ENCODE assay signal across 8 cellular contexts in genomic region chr12:123365141-123365917, GRCh38. TPM values are rescaled to one million over a fixed set of nuclear protein-coding genes. Genes with fewer than 3 reads are reported as not detected.
A peak's percentile ranks its signal among the peaks of the same experiment; 100 is the strongest.
DNase-seq lines count a peak whose midpoint lies in the region; ATAC-seq, FAIRE-seq and TF ChIP-seq lines count a peak whose summit lies in the region.

No MANE protein-coding gene starts in this region.

- POLR2A ChIA-PET in activated B cell treated with CpG ODN at 0.5 μM for 24 hours (lab: Charles Lee) = interaction anchor here (0.5 to 4.0 kb wide), 34 partner anchors 9 to 1961 kb away, joined by 3 to 88 read pairs (median 8); partner anchors contain the start of genes DDX55, KMT5A, MPHOSPH9 and MTRFR

- H3K4me1 Mint-ChIP-seq in activated B cell treated with CpG ODN at 0.5 μM for 24 hours = peaks cover 21% of the 10 kb centered on the region

- CTCF ChIA-PET in activated B cell treated with CpG ODN at 0.5 μM for 24 hours (lab: Charles Lee) = interaction anchor here (0.7 to 1.5 kb wide), 6 partner anchors 9 to 237 kb away, joined by 3 to 11 read pairs (median 3); partner anchors contain the start of gene KMT5A

- H3K4me3 Mint-ChIP-seq in activated B cell treated with CpG ODN at 0.5 μM for 24 hours = peak overlapping the region; percentile 90

- intact Hi-C loops in activated B cell treated with CpG ODN at 0.5 μM for 24 hours (cut with micrococcal nuclease) = loop anchor here (1.0 to 2.0 kb wide), 17 partner anchors 18 to 1139 kb away; partner anchors contain the start of genes ABCB9, ATP6V0A2, DDX55 and DIABLO

- H3K27ac Mint-ChIP-seq in activated B cell treated with CpG ODN at 0.5 μM for 24 hours = peak overlapping the region; percentile 99

- H3K27me3 Mint-ChIP-seq in activated B cell treated with CpG ODN at 0.5 μM for 24 hours = no peaks in the 10 kb centered on the region

- TF ChIP-seq CTCF in AG09319 (IDR thresholded peaks at IDR 0.05; ENCODE audit: low read depth, low read length) (peak; percentile 89), activated B cell treated with CpG ODN at 0.5 μM for 24 hours (IDR thresholded peaks at IDR 0.05) (no peak)

- DNase-seq in AG09319 (ENCODE audit: extremely low read depth, low read depth) = peak; percentile 98
- peak; percentile 96 for DNase-seq in NCI-H2227 treated with DMSO at 0.1 percent for 48 hours (lab: John Stamatoyannopoulos, UW)
- peak; percentile 71 for DNase-seq in activated B cell treated with CpG ODN at 0.5 μM for 24 hours
- DNase-seq in central memory CD4-positive, alpha-beta T cell = peak; percentile 98
- peak; percentile 93 for DNase-seq in stimulated activated CD4-positive, alpha-beta T cell treated with anti-CD3 and anti-CD28 coated beads, Interleukin-12 subunit alpha, Interleukin-12 subunit beta, amount 100 ng/mL, for 4 hours

- H3K9me3 Mint-ChIP-seq in activated B cell treated with CpG ODN at 0.5 μM for 24 hours = no peaks in the 10 kb centered on the region

- peaks cover 12% of the 10 kb centered on the region for H3K36me3 Mint-ChIP-seq in activated B cell treated with CpG ODN at 0.5 μM for 24 hours (ENCODE audit: low read depth)

- ATAC-seq in GM18909 (IDR thresholded peaks at IDR 0.05; ENCODE audit: poor library complexity, unreplicated experiment) (peak; percentile 66), HG03175 (IDR thresholded peaks at IDR 0.05; ENCODE audit: unreplicated experiment) (peak; percentile 75), activated B cell treated with CpG ODN at 0.5 μM for 24 hours (ENCODE audit: low read depth) (peak; percentile 69)

- FAIRE-seq in islet of Langerhans (lab: Jason Lieb, UNC) = peak; percentile 84

RNA-seq across cellular contexts. Expression of gene SBNO1, which starts 0.7 kb away (rescaled TPM):
- 43.2 and 48.6 TPM in 2 replicates for total RNA-seq in activated B cell treated with CpG ODN at 0.5 μM for 24 hours

RNA-seq across cellular contexts. Expression of gene KMT5A, which starts 18.6 kb away (rescaled TPM):
- 29.4 and 36.0 TPM in 2 replicates for total RNA-seq in activated B cell treated with CpG ODN at 0.5 μM for 24 hours

Comparison
In these comparisons a context has a peak if more than half of its experiments do, and no peak if none do; other contexts are left out.
1. Peak in every context shown above with its lines: DNase-seq and ATAC-seq.